Comparison of ENCODE assay signal across 1 cellular context in genomic region chr9:109251080-109251775, GRCh38.
TF ChIP-seq lines count a peak whose summit lies in the region.

No MANE protein-coding gene starts in this region.

TF ChIP-seq in HepG2, 621 proteins besides CTCF, POLR2A, EP300 and RAD21 (continued from another document and continues in another):
- TF ChIP-seq ESRRA (CRISPR knock-in tag; IDR thresholded peaks at IDR 0.05; ENCODE audit: low read depth) (peak; percentile 52; the same call in 1 of the 2 replicates), TCF7L2 (IDR thresholded peaks at IDR 0.05; ENCODE audit: low read depth, low read length) (no peak), HOMEZ (CRISPR knock-in tag; IDR thresholded peaks at IDR 0.05; ENCODE audit: low read depth) (peak; percentile 64), ZSCAN25 (CRISPR knock-in tag; IDR thresholded peaks at IDR 0.05) (no peak), HDAC2 (CRISPR knock-in tag; IDR thresholded peaks at IDR 0.05) (peak; percentile 86), ZNF383 (CRISPR knock-in tag; IDR thresholded peaks at IDR 0.05; ENCODE audit: borderline replicate concordance) (no peak), CENPX (CRISPR knock-in tag; IDR thresholded peaks at IDR 0.05) (no peak), MLLT10 (CRISPR knock-in tag; IDR thresholded peaks at IDR 0.05) (no peak), ZNF362 (CRISPR knock-in tag; IDR thresholded peaks at IDR 0.05; ENCODE audit: borderline replicate concordance) (peak; percentile 93), CCAR2 (optimal IDR thresholded peaks at IDR 0.05; ENCODE audit: low read depth, low read length) (no peak), NR2F6 (IDR thresholded peaks at IDR 0.05) (no peak; the same call in 1 of the 2 replicates), NR2F6 (CRISPR knock-in tag; IDR thresholded peaks at IDR 0.05) (peak; percentile 49; the same call in 1 of the 2 replicates), STAG1 (CRISPR knock-in tag; IDR thresholded peaks at IDR 0.05) (no peak), FOXP4 (CRISPR knock-in tag; IDR thresholded peaks at IDR 0.05) (peak; percentile 98), MYNN (CRISPR knock-in tag; IDR thresholded peaks at IDR 0.05; ENCODE audit: low read depth) (no peak), KAT8 (CRISPR knock-in tag; IDR thresholded peaks at IDR 0.05) (peak; percentile 81), ZNF136 (CRISPR knock-in tag; IDR thresholded peaks at IDR 0.05; ENCODE audit: low read depth) (no peak), AGO1 (IDR thresholded peaks at IDR 0.05; ENCODE audit: low read depth, low read length, poor library complexity, severe bottlenecking) (no peak), POGZ (CRISPR knock-in tag; IDR thresholded peaks at IDR 0.05) (peak; percentile 24; the same call in 1 of the 2 replicates), E2F2 (CRISPR knock-in tag; IDR thresholded peaks at IDR 0.05; ENCODE audit: borderline replicate concordance) (no peak), FOXK1 (CRISPR knock-in tag; IDR thresholded peaks at IDR 0.05; ENCODE audit: borderline replicate concordance, low read depth) (peak; percentile 68; the same call in 1 of the 2 replicates), HOXA3 (CRISPR knock-in tag; IDR thresholded peaks at IDR 0.05) (peak; percentile 80), ZNF609 (CRISPR knock-in tag; IDR thresholded peaks at IDR 0.05; ENCODE audit: borderline replicate concordance) (peak; percentile 87), SP140L (CRISPR knock-in tag; IDR thresholded peaks at IDR 0.05; ENCODE audit: borderline replicate concordance) (0 out of 2 replicates have a peak, but pooled peaks have one; percentile 28), HHEX (CRISPR knock-in tag; IDR thresholded peaks at IDR 0.05) (peak; percentile 9; the same call in 1 of the 2 replicates), UBTF (CRISPR knock-in tag; IDR thresholded peaks at IDR 0.05) (peak; percentile 33; the same call in 1 of the 2 replicates), ZBTB37 (CRISPR knock-in tag; IDR thresholded peaks at IDR 0.05) (peak; percentile 98), CEBPB (IDR thresholded peaks at IDR 0.05; ENCODE audit: borderline replicate concordance, low read depth, low read length) (peak; percentile 28; the same call in 1 of the 2 replicates), HMG20A (CRISPR knock-in tag; IDR thresholded peaks at IDR 0.05; ENCODE audit: borderline replicate concordance) (peak; percentile 61), ZNF292 (CRISPR knock-in tag; IDR thresholded peaks at IDR 0.05; ENCODE audit: borderline replicate concordance, low read depth) (peak; percentile 89; the same call in 1 of the 2 replicates), NR3C1 (CRISPR knock-in tag; IDR thresholded peaks at IDR 0.05) (no peak), CREB1 (IDR thresholded peaks at IDR 0.05) (peak; percentile 58; the same call in 1 of the 2 replicates), CREB1 (CRISPR knock-in tag; IDR thresholded peaks at IDR 0.05) (peak; percentile 85), PHF5A (CRISPR knock-in tag; IDR thresholded peaks at IDR 0.05; ENCODE audit: low read depth, unreplicated experiment) (peak; percentile 89), SKIL (CRISPR knock-in tag; IDR thresholded peaks at IDR 0.05; ENCODE audit: borderline replicate concordance) (peak; percentile 65; the same call in 1 of the 2 replicates), RFXANK (CRISPR knock-in tag; IDR thresholded peaks at IDR 0.05) (no peak), ZMYM4 (CRISPR knock-in tag; IDR thresholded peaks at IDR 0.05) (peak; percentile 34; the same call in 1 of the 2 replicates), DMAP1 (CRISPR knock-in tag; IDR thresholded peaks at IDR 0.05) (peak; percentile 73), YEATS2 (CRISPR knock-in tag; IDR thresholded peaks at IDR 0.05; ENCODE audit: borderline replicate concordance) (peak; percentile 20; the same call in 1 of the 2 replicates), DPF2 (CRISPR knock-in tag; IDR thresholded peaks at IDR 0.05; ENCODE audit: borderline replicate concordance, low read depth) (peak; percentile 80; the same call in 1 of the 2 replicates), XBP1 (CRISPR knock-in tag; IDR thresholded peaks at IDR 0.05) (no peak), NCOA5 (CRISPR knock-in tag; IDR thresholded peaks at IDR 0.05) (no peak), REPIN1 (CRISPR knock-in tag; IDR thresholded peaks at IDR 0.05; ENCODE audit: borderline replicate concordance, low read depth) (peak; percentile 44; the same call in 1 of the 2 replicates), PBX3 (CRISPR knock-in tag; IDR thresholded peaks at IDR 0.05; ENCODE audit: borderline replicate concordance) (no peak), ZBTB20 (CRISPR knock-in tag; IDR thresholded peaks at IDR 0.05; ENCODE audit: borderline replicate concordance, low read depth) (0 out of 2 replicates have a peak, but pooled peaks have one; percentile 77), SOX6 (IDR thresholded peaks at IDR 0.05) (no peak), SOX6 (CRISPR knock-in tag; IDR thresholded peaks at IDR 0.05) (peak; percentile 99)
